Comparison of ENCODE assay signal across 1 cellular context in genomic region chr19:48333467-48334384, GRCh38.
TF ChIP-seq lines count a peak whose summit lies in the region.

No MANE protein-coding gene starts in this region.

TF ChIP-seq in SK-N-SH, 30 proteins besides CTCF, POLR2A, EP300 and RAD21 (continued from another document):
- TF ChIP-seq SMC3 (IDR thresholded peaks at IDR 0.05; ENCODE audit: low read depth, low read length), result peak; percentile 71
- no peak for TF ChIP-seq GATA2 (CRISPR knock-in tag; IDR thresholded peaks at IDR 0.05)
- no peak for TF ChIP-seq SIN3A (IDR thresholded peaks at IDR 0.05; ENCODE audit: borderline replicate concordance, low read depth, low read length)
- no peak for TF ChIP-seq RFX5 (IDR thresholded peaks at IDR 0.05; ENCODE audit: low read length)
- peak; percentile 60; the same call in 1 of the 2 replicates for TF ChIP-seq MXI1 (IDR thresholded peaks at IDR 0.05; ENCODE audit: low read depth, low read length)
- TF ChIP-seq RXRA (IDR thresholded peaks at IDR 0.05; ENCODE audit: borderline replicate concordance, low read depth), result no peak
- peak; percentile 39; the same call in 1 of the 2 replicates for TF ChIP-seq MAX (IDR thresholded peaks at IDR 0.05; ENCODE audit: low read depth)
- no peak for TF ChIP-seq TCF12 (IDR thresholded peaks at IDR 0.05)
- TF ChIP-seq CHD2 (IDR thresholded peaks at IDR 0.05; ENCODE audit: low read length, partially characterized antibody), result peak; percentile 30
- TF ChIP-seq NRF1 (IDR thresholded peaks at IDR 0.05; ENCODE audit: low read depth, low read length), result peak; percentile 65
- TF ChIP-seq TAF1 (IDR thresholded peaks at IDR 0.05; ENCODE audit: borderline replicate concordance, low read depth, low read length), result no peak
- TF ChIP-seq ELF1 (IDR thresholded peaks at IDR 0.05), result no peak
